ENCODE assay signal across 15 cellular contexts in the genomic region with DNA sequence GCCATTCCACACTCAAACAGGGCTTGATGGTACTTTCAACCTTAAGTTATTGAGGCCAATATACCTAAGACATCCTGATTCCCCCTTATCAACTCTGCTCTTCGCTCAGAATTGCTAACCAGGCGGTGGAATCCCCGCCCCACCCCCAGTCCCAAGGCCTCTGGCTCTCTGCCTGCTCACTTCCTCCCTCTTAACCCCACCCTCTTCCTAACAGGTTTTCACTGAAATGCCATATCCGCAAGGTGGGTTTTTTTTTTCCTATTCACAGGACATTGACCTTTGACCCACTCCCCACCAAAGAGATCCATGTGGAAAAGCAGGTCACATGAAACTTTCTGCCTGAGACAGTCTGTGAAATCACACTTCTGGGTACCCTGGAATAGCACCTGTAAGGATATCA.
DNase-seq lines count a peak whose midpoint lies in the region; ATAC-seq, FAIRE-seq and TF ChIP-seq lines count a peak whose summit lies in the region.
"Had no signal": no experiment of that assay in that cellular context is flagged by ENCODE, and none has a peak within 500 bp of the region (broad histone marks: within the 10 kb centered on the region; RNA-seq: fewer than 3 reads in every experiment).

No MANE protein-coding gene starts in this region.

- H3K9ac ChIP-seq in kidney (ENCODE audit: low read length in 2 of 2), result no peak overlapping the region

- H3K36me3 ChIP-seq in body of pancreas (replicated peaks in 1 of 2; ENCODE audit: insufficient read depth in 1 of 2, low read depth in 2 of 2) (no peaks in the 10 kb centered on the region), kidney (ENCODE audit: control insufficient read depth in 1 of 2, insufficient read depth in 2 of 2, low read length in 2 of 2) (peaks cover 6 to 10% of the 10 kb centered on the region in 2 donors), testis (ENCODE audit: low read depth, missing control alignments) (no peaks in the 10 kb centered on the region)

- peak; percentile 39 for ATAC-seq in body of pancreas
- no peak for ATAC-seq in GM21619 (IDR thresholded peaks at IDR 0.05; ENCODE audit: unreplicated experiment)
- ATAC-seq in activated T-helper 17 cell treated with anti-CD3 and anti-CD28 coated beads, Interleukin-2, amount 50 U/mL, for 72 hours (replicated peaks), result no peak
- ATAC-seq: effector memory CD8-positive, alpha-beta T cell; SK-N-SH treated with all-trans-retinoic acid at 6 μM for 48 hours; stimulated activated effector memory CD8-positive, alpha-beta T cell treated with anti-CD3 and anti-CD28 coated beads, Interleukin-12 subunit alpha, Interleukin-12 subunit beta, amount 100 ng/mL, for 72 hours had no signal

- TF ChIP-seq POLR2A in body of pancreas (IDR thresholded peaks at IDR 0.05) (no peak), testis (IDR thresholded peaks at IDR 0.05) (no peak)

- no peak for TF ChIP-seq CTCF in body of pancreas (IDR thresholded peaks at IDR 0.05)
- no peak for TF ChIP-seq CTCF in kidney (IDR thresholded peaks at IDR 0.05; ENCODE audit: borderline replicate concordance, extremely low read depth, insufficient read depth)
- no peak for TF ChIP-seq CTCF in testis (IDR thresholded peaks at IDR 0.05)

- H3K9me3 ChIP-seq in body of pancreas, result no peaks in the 10 kb centered on the region
- no peaks in the 10 kb centered on the region for H3K9me3 ChIP-seq in kidney (ENCODE audit: control insufficient read depth in 1 of 2, low read length in 2 of 2)
- no peaks in the 10 kb centered on the region for H3K9me3 ChIP-seq in testis
- H3K9me3 ChIP-seq: Caco-2 had no signal

- FAIRE-seq in kidney (lab: Jason Lieb, UNC), result no peak

- intact Hi-C loops in body of pancreas (cut with DNase I), result no loop called here
- intact Hi-C loops in kidney (cut with DNase I), result no loop called here
- intact Hi-C loops in testis (cut with DNase I; ENCODE audit: low total_unique reads), result no loop called here

- no peaks in the 10 kb centered on the region for H3K4me1 Mint-ChIP-seq in activated T-helper 17 cell treated with anti-CD3 and anti-CD28 coated beads, Interleukin-2, amount 50 U/mL, for 72 hours
- H3K4me1 Mint-ChIP-seq: stimulated activated effector memory CD8-positive, alpha-beta T cell treated with anti-CD3 and anti-CD28 coated beads, Interleukin-12 subunit alpha, Interleukin-12 subunit beta, amount 100 ng/mL, for 72 hours had no signal

- no peak overlapping the region for H3K27ac Mint-ChIP-seq in activated T-helper 17 cell treated with anti-CD3 and anti-CD28 coated beads, Interleukin-2, amount 50 U/mL, for 72 hours
- H3K27ac Mint-ChIP-seq: effector memory CD8-positive, alpha-beta T cell; stimulated activated effector memory CD8-positive, alpha-beta T cell treated with anti-CD3 and anti-CD28 coated beads, Interleukin-12 subunit alpha, Interleukin-12 subunit beta, amount 100 ng/mL, for 72 hours had no signal

- peak; percentile 8 for DNase-seq in stimulated activated CD4-positive, alpha-beta T cell treated with anti-CD3 and anti-CD28 coated beads, Interleukin-15, amount 100 ng/mL, for 24 hours
- DNase-seq in stimulated activated CD4-positive, alpha-beta T cell treated with anti-CD3 and anti-CD28 coated beads, Interleukin-2, amount 100 ng/mL, for 24 hours, result no peak
- DNase-seq in body of pancreas (peak in 3 of 4 donors; percentile 28 to 63 (median 43)), kidney (peak; percentile 61), testis (peak; percentile 31), cerebellar nuclear complex (lab: John Stamatoyannopoulos, UW) (no peak)
- DNase-seq: Caco-2; effector memory CD8-positive, alpha-beta T cell; NCI-H1105; retina had no signal

- H3K9me3 Mint-ChIP-seq in activated T-helper 17 cell treated with anti-CD3 and anti-CD28 coated beads, Interleukin-2, amount 50 U/mL, for 72 hours, result no peaks in the 10 kb centered on the region
- H3K9me3 Mint-ChIP-seq: stimulated activated effector memory CD8-positive, alpha-beta T cell treated with anti-CD3 and anti-CD28 coated beads, Interleukin-12 subunit alpha, Interleukin-12 subunit beta, amount 100 ng/mL, for 72 hours had no signal

- H3K4me1 ChIP-seq in body of pancreas (peaks cover 18% of the 10 kb centered on the region), kidney (ENCODE audit: control insufficient read depth in 1 of 2, insufficient read depth in 1 of 2, low read depth in 1 of 2, low read length in 2 of 2) (peaks cover 6 to 8% of the 10 kb centered on the region in 2 donors), testis (peaks cover 25% of the 10 kb centered on the region)

- H3K4me3 ChIP-seq in body of pancreas (no peak overlapping the region), kidney (ENCODE audit: low read length in 2 of 2) (no peak overlapping the region), testis (no peak overlapping the region)

- no peak overlapping the region for H3K27ac ChIP-seq in body of pancreas
- no peak overlapping the region for H3K27ac ChIP-seq in kidney (ENCODE audit: low read depth in 2 of 2, low read length in 2 of 2)
- peak overlapping the region in 1 of 2 donors; percentile 9 for H3K27ac ChIP-seq in testis
- H3K27ac ChIP-seq: VCaP had no signal

- no peaks in the 10 kb centered on the region for H3K27me3 Mint-ChIP-seq in activated T-helper 17 cell treated with anti-CD3 and anti-CD28 coated beads, Interleukin-2, amount 50 U/mL, for 72 hours

- no peaks in the 10 kb centered on the region for H3K36me3 Mint-ChIP-seq in activated T-helper 17 cell treated with anti-CD3 and anti-CD28 coated beads, Interleukin-2, amount 50 U/mL, for 72 hours (ENCODE audit: low read depth)
- H3K36me3 Mint-ChIP-seq: stimulated activated effector memory CD8-positive, alpha-beta T cell treated with anti-CD3 and anti-CD28 coated beads, Interleukin-12 subunit alpha, Interleukin-12 subunit beta, amount 100 ng/mL, for 72 hours had no signal

- 20 to 27% methylated on average over 4 of the region's 4 CpGs for WGBS in body of pancreas, 2 donors
- WGBS in testis, 2 donors, result 61 to 79% methylated on average over 4 of the region's 4 CpGs

- no peak overlapping the region for H3K4me3 Mint-ChIP-seq in activated T-helper 17 cell treated with anti-CD3 and anti-CD28 coated beads, Interleukin-2, amount 50 U/mL, for 72 hours
- H3K4me3 Mint-ChIP-seq: effector memory CD8-positive, alpha-beta T cell; stimulated activated effector memory CD8-positive, alpha-beta T cell treated with anti-CD3 and anti-CD28 coated beads, Interleukin-12 subunit alpha, Interleukin-12 subunit beta, amount 100 ng/mL, for 72 hours had no signal

- H3K27me3 ChIP-seq in body of pancreas, result no peaks in the 10 kb centered on the region
- no peaks in the 10 kb centered on the region for H3K27me3 ChIP-seq in testis

Comparison
In these comparisons a context has a peak if more than half of its experiments do, and no peak if none do; other contexts are left out.
1. DNase-seq: peak in stimulated activated CD4-positive, alpha-beta T cell treated with anti-CD3 and anti-CD28 coated beads, Interleukin-15, amount 100 ng/mL, for 24 hours (single experiment), body of pancreas (3 of 4), kidney (single experiment) and testis (single experiment); none in stimulated activated CD4-positive, alpha-beta T cell treated with anti-CD3 and anti-CD28 coated beads, Interleukin-2, amount 100 ng/mL, for 24 hours (0 of 2) and cerebellar nuclear complex (0 of 2).